ENCODE assay signal across 29 cellular contexts in the genomic region with DNA sequence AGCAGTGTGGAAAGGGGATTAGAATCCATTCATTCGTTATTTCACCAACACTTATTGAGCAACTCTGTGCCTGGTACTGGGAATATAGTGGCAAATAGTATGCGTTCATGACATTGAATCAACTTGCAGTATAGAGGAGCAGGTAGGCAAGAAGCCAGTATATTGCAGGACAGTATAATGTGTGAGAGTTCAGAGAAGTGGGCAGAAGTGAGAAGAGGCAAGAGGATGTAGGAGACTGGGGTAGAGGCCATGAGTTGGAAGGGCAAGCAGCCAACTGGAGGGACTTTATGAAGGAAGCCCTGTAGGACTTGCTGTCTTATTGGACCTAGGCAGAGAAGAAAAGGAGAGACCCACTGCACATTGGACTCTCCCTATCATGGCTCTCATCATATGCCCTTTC. TPM values are rescaled to one million over a fixed set of nuclear protein-coding genes. Genes with fewer than 3 reads are reported as not detected.
"Had no signal": no experiment of that assay in that cellular context is flagged by ENCODE, and none has a peak within 500 bp of the region (broad histone marks: within the 10 kb centered on the region; RNA-seq: fewer than 3 reads in every experiment).

No MANE protein-coding gene starts in this region.

- H3K4me2 ChIP-seq: neural progenitor cell had no signal

- H3K36me3 ChIP-seq: neural progenitor cell, ovary, right lobe of liver, sigmoid colon, stomach, thoracic aorta, thyroid gland, tibial nerve, upper lobe of left lung, vagina had no signal

- H3K9ac ChIP-seq: neural progenitor cell, parathyroid adenoma had no signal

- DNase-seq: natural killer cell; occipital lobe; ovary; posterior cingulate gyrus; psoas muscle; right cardiac atrium; right lobe of liver; sigmoid colon; small intestine; stimulated activated CD4-positive, alpha-beta T cell treated with anti-CD3 and anti-CD28 coated beads, Interleukin-15, amount 100 ng/mL, for 24 hours; stimulated activated CD4-positive, alpha-beta T cell treated with anti-CD3 and anti-CD28 coated beads, Interleukin-2, amount 100 ng/mL, for 24 hours; stimulated activated CD4-positive, alpha-beta T cell treated with anti-CD3 and anti-CD28 coated beads, Interleukin-2, amount 100 ng/mL, for 48 hours; stimulated activated CD4-positive, alpha-beta T cell treated with anti-CD3 and anti-CD28 coated beads, Interleukin-4, amount 100 ng/mL, for 24 hours; stimulated activated naive B cell treated with anti-CD40 and anti-IgM and Interleukin-4, amounts not matched to agents 10 μg/mL and 1 μg/mL and 100 μg/mL, for 72 hours; stimulated activated naive CD4-positive, alpha-beta T cell treated with Interleukin-2 at 50 U/mL for 16 hours; stomach; trophoblast cell had no signal

- H3K4me1 ChIP-seq: parathyroid adenoma, psoas muscle, sigmoid colon, tibial nerve, vagina had no signal

- H3K9me3 ChIP-seq: ovary, psoas muscle, right lobe of liver, sigmoid colon, stomach, thoracic aorta, thyroid gland, tibial nerve, upper lobe of left lung, vagina had no signal

- ATAC-seq: natural killer cell; psoas muscle; right cardiac atrium; stimulated activated effector memory CD8-positive, alpha-beta T cell treated with anti-CD3 and anti-CD28 coated beads, Interleukin-12 subunit alpha, Interleukin-12 subunit beta, amount 100 ng/mL, for 72 hours; stimulated activated naive B cell treated with anti-CD40 and anti-IgM and Interleukin-4, amounts not matched to agents 10 μg/mL and 1 μg/mL and 100 μg/mL, for 72 hours had no signal

- H2AFZ ChIP-seq: neural progenitor cell, parathyroid adenoma had no signal

- H3K27me3 ChIP-seq: neural progenitor cell, ovary, right lobe of liver, sigmoid colon, stomach, thyroid gland, tibial nerve, upper lobe of left lung, vagina had no signal

- H3K4me3 ChIP-seq: neural progenitor cell, ovary, psoas muscle, right lobe of liver, sigmoid colon, stomach, thoracic aorta, thyroid gland, tibial nerve, upper lobe of left lung, vagina had no signal

- H3K27ac ChIP-seq: neural progenitor cell, ovary, parathyroid adenoma, psoas muscle, sigmoid colon, stomach, thoracic aorta, thyroid gland, tibial nerve, vagina had no signal

RNA-seq across cellular contexts. Expression of a gene that starts 12.3 kb away (rescaled TPM):
- total RNA-seq: natural killer cell, osteoblast, psoas muscle, right cardiac atrium, sigmoid colon, skeletal muscle tissue, subcutaneous adipose tissue, thoracic aorta, thyroid gland, tibial nerve had no signal
- polyA plus RNA-seq: neural cell, right cardiac atrium had no signal

RNA-seq across cellular contexts. Expression of a gene that starts 36.1 kb away (rescaled TPM):
- total RNA-seq: occipital lobe had no signal
